16 cellular contexts compared by ENCODE assay signal in the genomic region with DNA sequence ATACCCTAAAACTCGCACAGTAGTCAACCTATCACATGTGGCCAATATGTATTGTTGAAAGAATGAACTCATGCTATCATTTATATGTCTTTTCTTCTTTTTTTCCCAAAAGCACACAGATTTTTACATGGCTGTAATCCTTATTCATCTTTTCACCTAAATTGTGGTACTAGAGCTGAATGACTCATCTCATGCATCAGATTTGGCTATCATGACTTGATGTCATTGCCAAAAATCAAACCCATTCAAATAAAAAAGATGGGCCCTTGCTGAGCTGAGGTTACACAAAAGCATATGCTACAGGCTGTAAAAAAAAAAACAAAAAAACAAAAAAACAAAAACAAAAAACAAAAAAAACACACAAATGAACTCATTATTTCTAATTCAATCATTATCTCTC. TPM values are rescaled to one million over a fixed set of nuclear protein-coding genes. Genes with fewer than 3 reads are reported as not detected.
A peak's percentile ranks its signal among the peaks of the same experiment; 100 is the strongest.
DNase-seq lines count a peak whose midpoint lies in the region; ATAC-seq and TF ChIP-seq lines count a peak whose summit lies in the region.
"Had no signal": no experiment of that assay in that cellular context is flagged by ENCODE, and none has a peak within 500 bp of the region (broad histone marks: within the 10 kb centered on the region; RNA-seq: fewer than 3 reads in every experiment).

No MANE protein-coding gene starts in this region.

- intact Hi-C loops in heart left ventricle (cut with DNase I), result no loop called here
- intact Hi-C loops in Right ventricle myocardium inferior (cut with DNase I), result no loop called here

- ATAC-seq in heart left ventricle, result no peak
- ATAC-seq in Right ventricle myocardium inferior, result no peak
- ATAC-seq in HG02571 (IDR thresholded peaks at IDR 0.05; ENCODE audit: unreplicated experiment), result no peak

- WGBS in heart left ventricle, 4 donors, result 90 to 98% (median 92%) methylated on average over 1 of the region's 1 CpG
- 98% methylated on average over 1 of the region's 1 CpG for WGBS in SK-N-SH (ENCODE audit: low lambda C conversion rate)

- H3K4me1 ChIP-seq in heart left ventricle, result peaks cover 0 to 25% (median 3%) of the 10 kb centered on the region in 12 donors
- peaks cover 0 to 3% of the 10 kb centered on the region in 2 experiments; a peak in 1 of 4 replicates for H3K4me1 ChIP-seq in SK-N-SH (ENCODE audit: control insufficient read depth in 1 of 2, insufficient read depth in 2 of 2, low read depth in 1 of 2, low read length in 1 of 2)
- H3K4me1 ChIP-seq in skeletal muscle tissue (ENCODE audit: control insufficient read depth in 3 of 3, insufficient read depth in 3 of 3, low read length in 3 of 3), result peaks cover 17 to 28% (median 20%) of the 10 kb centered on the region in 3 donors
- H3K4me1 ChIP-seq: BLaER1 had no signal

- DNase-seq in heart left ventricle (no peak), Right ventricle myocardium inferior (ENCODE audit: missing footprints) (no peak), SK-N-SH (no peak), cerebellum (ENCODE audit: low spot score) (peak; percentile 68), activated gamma-delta T cell (lab: John Stamatoyannopoulos, UW) (no peak)
- DNase-seq: 8988T; AML-193; Caco-2; CD8-positive, alpha-beta memory T cell; DND-41; HCEC 1CT; HFFc6 had no signal

- TF ChIP-seq RAD21 in SK-N-SH (IDR thresholded peaks at IDR 0.05; ENCODE audit: low read length), result no peak

- H3F3A ChIP-seq in SK-N-SH (replicated peaks; ENCODE audit: insufficient read depth), result no peaks in the 10 kb centered on the region

- no peaks in the 10 kb centered on the region for H3K79me2 ChIP-seq in SK-N-SH (ENCODE audit: insufficient read depth)

- TF ChIP-seq POLR2A in heart left ventricle (IDR thresholded peaks at IDR 0.05), result no peak

- H3K36me3 ChIP-seq in heart left ventricle (no peaks in the 10 kb centered on the region), SK-N-SH (replicated peaks in 1 of 2; ENCODE audit: control insufficient read depth in 1 of 2, insufficient read depth in 2 of 2, low read length in 1 of 2) (no peaks in the 10 kb centered on the region), skeletal muscle tissue (ENCODE audit: control insufficient read depth in 3 of 3, insufficient read depth in 3 of 3, low read length in 3 of 3) (peaks cover 0 to 16% (median 2%) of the 10 kb centered on the region in 3 donors)
- H3K36me3 ChIP-seq: BLaER1 had no signal

- no peak for TF ChIP-seq CTCF in heart left ventricle (IDR thresholded peaks at IDR 0.05)
- no peak for TF ChIP-seq CTCF in SK-N-SH (IDR thresholded peaks at IDR 0.05)

- no peaks in the 10 kb centered on the region for H3K27me3 ChIP-seq in heart left ventricle
- no peaks in the 10 kb centered on the region for H3K27me3 ChIP-seq in SK-N-SH (ENCODE audit: insufficient read depth)
- H3K27me3 ChIP-seq in skeletal muscle tissue (ENCODE audit: control insufficient read depth in 3 of 3, insufficient read depth in 3 of 3, low read length in 3 of 3), result no peaks in the 10 kb centered on the region
- H3K27me3 ChIP-seq: BLaER1 had no signal

- H4K20me1 ChIP-seq in SK-N-SH (ENCODE audit: insufficient read depth), result no peaks in the 10 kb centered on the region
- H4K20me1 ChIP-seq: BLaER1 had no signal

- H3K9ac ChIP-seq in SK-N-SH, result no peak overlapping the region
- no peak overlapping the region for H3K9ac ChIP-seq in skeletal muscle tissue (ENCODE audit: low read depth in 1 of 3, low read length in 3 of 3)
- H3K9ac ChIP-seq: BLaER1 had no signal

- TF ChIP-seq EP300 in SK-N-SH (IDR thresholded peaks at IDR 0.05; ENCODE audit: borderline replicate concordance in 1 of 2, low read depth in 1 of 2, low read length in 1 of 2), result no peak

- H3K4me2 ChIP-seq in SK-N-SH, result no peak overlapping the region
- H3K4me2 ChIP-seq: BLaER1 had no signal

- H3K9me3 ChIP-seq in heart left ventricle (no peaks in the 10 kb centered on the region), SK-N-SH (no peaks in the 10 kb centered on the region), skeletal muscle tissue (ENCODE audit: control insufficient read depth in 3 of 3, low read length in 3 of 3) (no peaks in the 10 kb centered on the region)
- H3K9me3 ChIP-seq: BLaER1, Caco-2 had no signal

- H2AFZ ChIP-seq in SK-N-SH (ENCODE audit: low read depth), result no peak overlapping the region

- peak overlapping the region in 7 of 12 donors; percentile 13 to 98 (median 88) for H3K27ac ChIP-seq in heart left ventricle
- H3K27ac ChIP-seq in SK-N-SH (ENCODE audit: low read depth in 2 of 2, low read length in 1 of 2), result no peak overlapping the region
- H3K27ac ChIP-seq in skeletal muscle tissue (ENCODE audit: low read depth, low read length), result peak overlapping the region; percentile 15
- H3K27ac ChIP-seq: BLaER1 had no signal

- H3K9me2 ChIP-seq in SK-N-SH, result no peaks in the 10 kb centered on the region

- CTCF ChIA-PET in SK-N-SH (lab: Yijun Ruan, JAX), result interaction anchor here (1.0 to 2.7 kb wide), 4 partner anchors 8 to 146 kb away, joined by 3 to 7 read pairs (median 4); no protein-coding TSS in a partner anchor

- no peak overlapping the region for H3K4me3 ChIP-seq in heart left ventricle
- no peak overlapping the region for H3K4me3 ChIP-seq in SK-N-SH (ENCODE audit: low read depth in 2 of 2, low read length in 1 of 2)
- H3K4me3 ChIP-seq in skeletal muscle tissue (ENCODE audit: low read length in 3 of 3), result no peak overlapping the region
- H3K4me3 ChIP-seq: BLaER1 had no signal

- POLR2A ChIA-PET in SK-N-SH (lab: Yijun Ruan, JAX), result no interaction called here

TF ChIP-seq in SK-N-SH, 30 proteins besides CTCF, POLR2A, EP300 and RAD21:
- TF ChIP-seq MXI1 (IDR thresholded peaks at IDR 0.05; ENCODE audit: low read depth, low read length), result no peak
- no peak for TF ChIP-seq RXRA (IDR thresholded peaks at IDR 0.05; ENCODE audit: borderline replicate concordance, low read depth)
- peak; percentile 53; the same call in 1 of the 2 replicates for TF ChIP-seq FOSL2 (IDR thresholded peaks at IDR 0.05; ENCODE audit: borderline replicate concordance, low read depth)
- no peak for TF ChIP-seq GABPA (IDR thresholded peaks at IDR 0.05; ENCODE audit: low read depth)
- peak; percentile 35 for TF ChIP-seq JUND (IDR thresholded peaks at IDR 0.05)
- peak; percentile 49; the same call in 1 of the 2 replicates for TF ChIP-seq NFIC (IDR thresholded peaks at IDR 0.05; ENCODE audit: borderline replicate concordance)
- TF ChIP-seq, protein P1, sequence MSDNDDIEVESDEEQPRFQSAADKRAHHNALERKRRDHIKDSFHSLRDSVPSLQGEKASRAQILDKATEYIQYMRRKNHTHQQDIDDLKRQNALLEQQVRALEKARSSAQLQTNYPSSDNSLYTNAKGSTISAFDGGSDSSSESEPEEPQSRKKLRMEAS (IDR thresholded peaks at IDR 0.05; ENCODE audit: low read depth), result no peak
- TF ChIP-seq TCF12 (IDR thresholded peaks at IDR 0.05), result no peak
- no peak for TF ChIP-seq EZH2phosphoT487 (IDR thresholded peaks at IDR 0.05; ENCODE audit: borderline replicate concordance, low read depth)

RNA-seq across cellular contexts. Expression of a gene that starts 3.3 kb away (rescaled TPM):
- 1,000 to 10,000 TPM in 3 of 9 donors, 100 to 1,000 TPM in 6; 348 to 1,479 (median 780) TPM for total RNA-seq in heart left ventricle
- 100 to 1,000 TPM; 202 to 467 TPM for polyA plus RNA-seq in heart left ventricle
- total RNA-seq in Right ventricle myocardium inferior, result 492 TPM
- 0.05 TPM in 1 of 2 replicates, not detected in the other for polyA plus RNA-seq in SK-N-SH (2012; rRNA removed)
- 0.01 TPM in 1 of 2 replicates, not detected in the other for polyA plus RNA-seq in SK-N-SH (2012; cell fraction: cytosol; rRNA removed)
- not detected in 2 replicates for polyA plus RNA-seq in SK-N-SH (2012; cell fraction: nucleus; rRNA removed)
- 0.18 TPM for total RNA-seq in cerebellum
- 34.4 TPM for total RNA-seq in skeletal muscle tissue
- total RNA-seq: Caco-2; CD8-positive, alpha-beta memory T cell; H4; HFFc6 had no signal
- polyA plus RNA-seq: CD8-positive, alpha-beta memory T cell had no signal

RNA-seq across cellular contexts. Expression of a gene that starts 50.8 kb away (rescaled TPM):
- 10 to 100 TPM; 25.4 to 77.1 (median 45.9) TPM for total RNA-seq in heart left ventricle
- 10 to 100 TPM in 1 of 2 donors, 1 to 10 TPM in 1; 2.2 to 20.9 TPM for polyA plus RNA-seq in heart left ventricle
- total RNA-seq in Right ventricle myocardium inferior, result 77.3 TPM
- not detected in 2 replicates for polyA plus RNA-seq in SK-N-SH (2012; rRNA removed)
- not detected in 2 replicates for polyA plus RNA-seq in SK-N-SH (2012; cell fraction: cytosol; rRNA removed)
- polyA plus RNA-seq in SK-N-SH (2012; cell fraction: nucleus; rRNA removed), result not detected in 2 replicates
- 0.64 TPM for total RNA-seq in cerebellum
- 2.6 TPM for total RNA-seq in skeletal muscle tissue
- total RNA-seq: Caco-2; CD8-positive, alpha-beta memory T cell; H4; HFFc6 had no signal

Comparison
In these comparisons a context has a peak if more than half of its experiments do, and no peak if none do; other contexts are left out.
1. H3K27ac ChIP-seq: peak in heart left ventricle (7 of 12) and skeletal muscle tissue (single experiment); none in SK-N-SH (0 of 2).
2. RNA of a gene that starts 3.3 kb away (total RNA-seq): 348 to 1,479 TPM in heart left ventricle, 492 TPM in Right ventricle myocardium inferior (single experiment) and 34.4 TPM in skeletal muscle tissue (single experiment); 0.18 TPM in cerebellum (single experiment); every median in the first group is over 10 times any median in the second.